Comparison of ENCODE assay signal across 20 cellular contexts in the genomic region with DNA sequence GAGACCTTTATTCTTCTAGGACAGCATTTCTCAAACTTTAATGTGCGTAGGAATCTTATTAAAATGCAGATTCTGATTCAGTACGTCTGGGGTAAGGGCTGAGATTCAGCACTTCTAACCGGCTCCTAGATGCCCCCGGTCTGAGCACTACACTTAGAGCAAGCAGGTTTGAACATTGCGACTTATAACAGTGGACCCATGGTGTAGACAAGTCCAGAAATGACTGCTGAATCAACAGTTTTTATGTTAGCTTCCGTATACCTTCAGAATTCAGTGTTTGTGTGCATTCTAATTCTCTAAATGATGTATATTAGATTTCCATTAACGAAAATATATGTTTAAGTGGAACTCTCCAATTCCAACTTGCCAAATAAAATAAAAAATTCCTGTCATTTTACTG. TPM values are rescaled to one million over a fixed set of nuclear protein-coding genes. Genes with fewer than 3 reads are reported as not detected.
DNase-seq lines count a peak whose midpoint lies in the region; ATAC-seq and TF ChIP-seq lines count a peak whose summit lies in the region.
"Had no signal": no experiment of that assay in that cellular context is flagged by ENCODE, and none has a peak within 500 bp of the region (broad histone marks: within the 10 kb centered on the region; RNA-seq: fewer than 3 reads in every experiment).

No MANE protein-coding gene starts in this region.

- H3K79me1 ChIP-seq in IMR-90 (ENCODE audit: low read depth in 1 of 2, low read length in 2 of 2): no peaks in the 10 kb centered on the region

- no peak overlapping the region for H2BK120ac ChIP-seq in IMR-90 (ENCODE audit: low read depth, low read length)

- H3K27me3 ChIP-seq in A673 (replicated peaks; ENCODE audit: insufficient read depth, low read depth, low read length, poor library complexity): no peaks in the 10 kb centered on the region
- H3K27me3 ChIP-seq in IMR-90 (ENCODE audit: control insufficient read depth, insufficient read depth, low read length): peaks cover 6% of the 10 kb centered on the region
- H3K27me3 ChIP-seq in right lobe of liver: no peaks in the 10 kb centered on the region
- no peaks in the 10 kb centered on the region for H3K27me3 ChIP-seq in CD8-positive, alpha-beta memory T cell (ENCODE audit: insufficient read depth, low read length, poor library complexity, severe bottlenecking)
- no peaks in the 10 kb centered on the region for H3K27me3 ChIP-seq in suprapubic skin
- H3K27me3 ChIP-seq: BLaER1 treated with 17β-estradiol and CSF1 and Interleukin-3, amounts not matched to agents 10 nM and 100 nM had no signal

- H2BK5ac ChIP-seq in IMR-90 (ENCODE audit: low read depth, low read length, poor library complexity, severe bottlenecking): no peak overlapping the region

- ATAC-seq in IMR-90 (ENCODE audit: low read depth) (no peak), right lobe of liver (peak; percentile 8 to 36 (median 22))
- ATAC-seq: CD8-positive, alpha-beta T cell had no signal

- no peak overlapping the region for H2AK5ac ChIP-seq in IMR-90 (ENCODE audit: low read depth, low read length)

- no peak overlapping the region for H3K4ac ChIP-seq in IMR-90 (ENCODE audit: low read depth, low read length)

- BruUV-seq in A673 (replicated peaks; lab: Mats Ljungman, UMichigan) (no TSS peak), IMR-90 (replicated peaks; lab: Mats Ljungman, UMichigan) (no TSS peak)

- no peak overlapping the region for H3K56ac ChIP-seq in IMR-90 (ENCODE audit: extremely low read depth, insufficient read depth, low read length)

- H3K18ac ChIP-seq in IMR-90 (ENCODE audit: low read depth, low read length): no peak overlapping the region

- no peaks in the 10 kb centered on the region for H3K9me3 ChIP-seq in A673 (ENCODE audit: low read depth, low read length, poor library complexity, severe bottlenecking)
- no peaks in the 10 kb centered on the region for H3K9me3 ChIP-seq in IMR-90 (ENCODE audit: control insufficient read depth, insufficient read depth, low read length)
- no peaks in the 10 kb centered on the region for H3K9me3 ChIP-seq in right lobe of liver
- no peaks in the 10 kb centered on the region for H3K9me3 ChIP-seq in CD8-positive, alpha-beta memory T cell (ENCODE audit: low read length)
- no peaks in the 10 kb centered on the region for H3K9me3 ChIP-seq in suprapubic skin
- H3K9me3 ChIP-seq: BLaER1 treated with 17β-estradiol and CSF1 and Interleukin-3, amounts not matched to agents 10 nM and 100 nM; HAP-1 had no signal

- no peak overlapping the region for H4K91ac ChIP-seq in IMR-90 (ENCODE audit: insufficient read depth, low read depth, low read length)

- peaks cover 39 to 53% (median 46%) of the 10 kb centered on the region in 3 donors for H3K4me1 Mint-ChIP-seq in CD8-positive, alpha-beta memory T cell

- no peak for DNase-seq in A673 (ENCODE audit: low spot score)
- DNase-seq in IMR-90: no peak
- no peak for DNase-seq in right lobe of liver
- no peak for DNase-seq in CD8-positive, alpha-beta memory T cell
- no peak for DNase-seq in suprapubic skin (ENCODE audit: low spot score in 2 of 2)
- no peak for DNase-seq in stimulated activated CD4-positive, alpha-beta T cell treated with anti-CD3 and anti-CD28 coated beads, Interleukin-4, amount 100 ng/mL, for 4 hours
- DNase-seq in activated CD8-positive, alpha-beta memory T cell treated with anti-CD3 and anti-CD28 coated beads, Interleukin-2, amount 50 U/mL, for 4 hours: no peak
- DNase-seq: Calu3; CD8-positive, alpha-beta T cell; DMS153; NCI-H1694 treated with DMSO at 0.1 percent for 48 hours; NCI-H2081 treated with DMSO at 0.1 percent for 48 hours; NCI-H2171 treated with DMSO at 0.1 percent for 48 hours; NCI-H524 treated with DMSO at 0.1 percent for 48 hours; OCI-M1 had no signal

- no CpG with 5 or more reads among the region's 7 CpGs for WGBS in IMR-90 (ENCODE audit: extremely low coverage in 2 of 2, insufficient read length in 1 of 2), 2 experiments
- 43% methylated on average over 7 of the region's 7 CpGs for WGBS in right lobe of liver (ENCODE audit: insufficient coverage, low coverage, low lambda C conversion rate, missing lambda C conversion rate)
- 92% methylated on average over 7 of the region's 7 CpGs for WGBS in suprapubic skin

- CTCF ChIA-PET in A673 (lab: Charles Lee): no interaction called here
- CTCF ChIA-PET in IMR-90 (lab: Yijun Ruan, JAX): no interaction called here
- CTCF ChIA-PET in CD8-positive, alpha-beta memory T cell (lab: Charles Lee): no interaction called here

- no peak for TF ChIP-seq POLR2A in IMR-90 (IDR thresholded peaks at IDR 0.05; ENCODE audit: low read depth, low read length)
- no peak for TF ChIP-seq POLR2A in right lobe of liver (IDR thresholded peaks at IDR 0.05)
- no peak for TF ChIP-seq POLR2A in suprapubic skin (IDR thresholded peaks at IDR 0.05)

- no peak overlapping the region for H3K23ac ChIP-seq in IMR-90 (ENCODE audit: low read depth, low read length)

- intact Hi-C loops in A673 (cut with micrococcal nuclease; ENCODE audit: unreplicated experiment) (loop anchor here (10.0 kb wide), 1 partner anchor 318 kb away; no protein-coding TSS in a partner anchor), IMR-90 (cut with micrococcal nuclease) (no loop called here), right lobe of liver (cut with DNase I) (no loop called here)

- dilution Hi-C loops in IMR-90 (cut with HindIII; ENCODE audit: low sequenced_read_pairs, unreplicated experiment): no loop called here

- H3K9ac ChIP-seq in IMR-90 (ENCODE audit: low read depth, low read length): no peak overlapping the region
- H3K9ac ChIP-seq: BLaER1 treated with 17β-estradiol and CSF1 and Interleukin-3, amounts not matched to agents 10 nM and 100 nM had no signal

- no peak for TF ChIP-seq CTCF in A673 (conservative IDR thresholded peaks at IDR 0.05; ENCODE audit: low read depth, low read length)
- TF ChIP-seq CTCF in IMR-90 (conservative IDR thresholded peaks at IDR 0.05; ENCODE audit: low read depth, low read length): no peak
- TF ChIP-seq CTCF in right lobe of liver (IDR thresholded peaks at IDR 0.05): no peak
- TF ChIP-seq CTCF in suprapubic skin (IDR thresholded peaks at IDR 0.05): no peak

- no peaks in the 10 kb centered on the region for H3K9me1 ChIP-seq in IMR-90 (ENCODE audit: insufficient read depth, low read length)

- in situ Hi-C loops in IMR-90 (cut with MboI; ENCODE audit: low sequenced_read_pairs): loop anchor here (10.0 kb wide), 1 partner anchor 498 kb away; no protein-coding TSS in a partner anchor

- POLR2A ChIA-PET in A673 (lab: Charles Lee; ENCODE audit: low non-redundant PET) (no interaction called here), IMR-90 (lab: Charles Lee; ENCODE audit: unreplicated experiment) (no interaction called here)
- POLR2A ChIA-PET in CD8-positive, alpha-beta memory T cell (lab: Charles Lee): interaction anchor here (0.6 kb wide), 1 partner anchor 223 kb away, joined by 3 read pairs; no protein-coding TSS in a partner anchor

- H3K9me3 Mint-ChIP-seq in CD8-positive, alpha-beta memory T cell: no peaks in the 10 kb centered on the region
- H3K9me3 Mint-ChIP-seq: CD8-positive, alpha-beta T cell had no signal

- peak overlapping the region; percentile 35 for H3K4me3 ChIP-seq in A673 (ENCODE audit: low read depth, low read length, poor library complexity, severe bottlenecking)
- H3K4me3 ChIP-seq in IMR-90 (ENCODE audit: insufficient read depth, low read depth, low read length): no peak overlapping the region
- peak overlapping the region in 2 of 3 donors; percentile 8 to 36 for H3K4me3 ChIP-seq in right lobe of liver
- H3K4me3 ChIP-seq in CD8-positive, alpha-beta memory T cell (ENCODE audit: low read length): no peak overlapping the region
- H3K4me3 ChIP-seq in suprapubic skin: no peak overlapping the region
- H3K4me3 ChIP-seq: BLaER1 treated with 17β-estradiol and CSF1 and Interleukin-3, amounts not matched to agents 10 nM and 100 nM; HAP-1 had no signal

- H3K27ac ChIP-seq in A673 (ENCODE audit: low read depth, low read length, poor library complexity, severe bottlenecking) (peak overlapping the region; percentile 99), IMR-90 (ENCODE audit: insufficient read depth, low read length) (no peak overlapping the region), cingulate gyrus (ENCODE audit: low read depth, low read length) (peak overlapping the region; percentile 69), right lobe of liver (peak overlapping the region; percentile 65 to 95 (median 92)), suprapubic skin (no peak overlapping the region)
- no peak overlapping the region for H3K27ac ChIP-seq in CD8-positive, alpha-beta memory T cell (ENCODE audit: low read depth, low read length)
- H3K27ac ChIP-seq: BLaER1 treated with 17β-estradiol and CSF1 and Interleukin-3, amounts not matched to agents 10 nM and 100 nM had no signal

- no peak overlapping the region for H3K27ac Mint-ChIP-seq in CD8-positive, alpha-beta memory T cell

- no peak for TF ChIP-seq RAD21 in IMR-90 (IDR thresholded peaks at IDR 0.05; ENCODE audit: low read length)

- H3K4me3 Mint-ChIP-seq in CD8-positive, alpha-beta memory T cell: no peak overlapping the region
- H3K4me3 Mint-ChIP-seq: CD8-positive, alpha-beta T cell had no signal

- peaks cover 100% of the 10 kb centered on the region for H3K4me1 ChIP-seq in A673 (ENCODE audit: insufficient read depth, low read length, poor library complexity, severe bottlenecking)
- H3K4me1 ChIP-seq in IMR-90 (ENCODE audit: control insufficient read depth, insufficient read depth, low read length): no peaks in the 10 kb centered on the region
- H3K4me1 ChIP-seq in right lobe of liver: peaks cover 0 to 50% (median 12%) of the 10 kb centered on the region in 4 donors
- H3K4me1 ChIP-seq in CD8-positive, alpha-beta memory T cell (ENCODE audit: insufficient read depth, low read length): peaks cover 39% of the 10 kb centered on the region
- H3K4me1 ChIP-seq in suprapubic skin: peaks cover 26% of the 10 kb centered on the region
- H3K4me1 ChIP-seq: HAP-1 had no signal

- no peak overlapping the region for H2AFZ ChIP-seq in IMR-90 (replicated peaks; ENCODE audit: low read length, poor library complexity)

- no peak overlapping the region for H3K4me2 ChIP-seq in IMR-90 (ENCODE audit: low read depth, low read length)

- H2BK15ac ChIP-seq in IMR-90 (ENCODE audit: low read depth, low read length): no peak overlapping the region

- no peak overlapping the region for H3K14ac ChIP-seq in IMR-90 (replicated peaks; ENCODE audit: low read depth, low read length)

- no peak overlapping the region for H4K8ac ChIP-seq in IMR-90 (ENCODE audit: low read depth in 2 of 2, low read length in 2 of 2)

- H4K5ac ChIP-seq in IMR-90 (ENCODE audit: low read depth, low read length): no peak overlapping the region

- H3K36me3 ChIP-seq in A673 (ENCODE audit: insufficient read depth, low read length, poor library complexity, severe bottlenecking) (no peaks in the 10 kb centered on the region), IMR-90 (ENCODE audit: control insufficient read depth, insufficient read depth, low read length) (no peaks in the 10 kb centered on the region), right lobe of liver (no peaks in the 10 kb centered on the region), suprapubic skin (no peaks in the 10 kb centered on the region)
- H3K36me3 ChIP-seq in CD8-positive, alpha-beta memory T cell (ENCODE audit: insufficient read depth, low read length): peaks cover 14% of the 10 kb centered on the region
- H3K36me3 ChIP-seq: HAP-1 had no signal

- H4K20me1 ChIP-seq in IMR-90 (ENCODE audit: insufficient read depth, low read length): no peaks in the 10 kb centered on the region

- no peak for TF ChIP-seq EP300 in suprapubic skin (IDR thresholded peaks at IDR 0.05)

- peaks cover 4 to 17% (median 11%) of the 10 kb centered on the region in 3 donors for H3K36me3 Mint-ChIP-seq in CD8-positive, alpha-beta memory T cell

- no peak overlapping the region for H2AK9ac ChIP-seq in IMR-90 (replicated peaks; ENCODE audit: low read depth, low read length, poor library complexity)

- H3K27me3 Mint-ChIP-seq in CD8-positive, alpha-beta memory T cell: no peaks in the 10 kb centered on the region

- no peak overlapping the region for H2BK20ac ChIP-seq in IMR-90 (ENCODE audit: low read depth, low read length)

RNA-seq across cellular contexts. Expression of a gene that starts 17.5 kb away (rescaled TPM):
- total RNA-seq in A673 (2021): 5.0 and 5.5 TPM in 2 replicates
- not detected in 2 replicates for total RNA-seq in IMR-90 (2012; rRNA removed)
- not detected in 2 replicates for polyA plus RNA-seq in IMR-90 (2012; rRNA removed)
- polyA plus RNA-seq in IMR-90 (2012; cell fraction: cytosol; rRNA removed): not detected in 2 replicates
- polyA plus RNA-seq in IMR-90 (2012; cell fraction: nucleus; rRNA removed; ENCODE audit: low replicate concordance): not detected in 2 replicates
- total RNA-seq in right lobe of liver: 100 to 1,000 TPM; 342 to 693 (median 554) TPM
- total RNA-seq in CD8-positive, alpha-beta memory T cell: not detected
- not detected for polyA plus RNA-seq in CD8-positive, alpha-beta memory T cell
- total RNA-seq in suprapubic skin: 1 to 10 TPM in 1 of 4 donors, under 1 TPM in 1, not detected in 2; 0.38 to 1.1 TPM
- total RNA-seq: Calu3; CD8-positive, alpha-beta T cell; M059J; Right ventricle myocardium inferior had no signal

RNA-seq across cellular contexts. Expression of a gene that starts 59.7 kb away (rescaled TPM):
- total RNA-seq in A673 (2021) (6.2 and 9.1 TPM in 2 replicates), IMR-90 (2012; rRNA removed) (not detected in 2 replicates), right lobe of liver (10 to 100 TPM; 19.7 to 58.1 (median 22.8) TPM), suprapubic skin (10 to 100 TPM; 16.1 to 50.2 (median 27.4) TPM)
- not detected in 2 replicates for polyA plus RNA-seq in IMR-90 (2012; rRNA removed)
- not detected in 2 replicates for polyA plus RNA-seq in IMR-90 (2012; cell fraction: cytosol; rRNA removed)
- polyA plus RNA-seq in IMR-90 (2012; cell fraction: nucleus; rRNA removed; ENCODE audit: low replicate concordance): not detected in 2 replicates
- 100 to 1,000 TPM; 838 to 869 TPM for total RNA-seq in CD8-positive, alpha-beta memory T cell
- polyA plus RNA-seq in CD8-positive, alpha-beta memory T cell: 1,545 TPM

Comparison
In these comparisons a context has a peak if more than half of its experiments do, and no peak if none do; other contexts are left out.
1. H3K27ac ChIP-seq: peak in A673 (single experiment), cingulate gyrus (single experiment) and right lobe of liver (3 of 3); none in IMR-90 (single experiment), CD8-positive, alpha-beta memory T cell (single experiment) and suprapubic skin (single experiment).
2. H3K4me3 ChIP-seq: peak in A673 (single experiment) and right lobe of liver (2 of 3); none in IMR-90 (single experiment), CD8-positive, alpha-beta memory T cell (single experiment) and suprapubic skin (single experiment).
3. RNA of a gene that starts 17.5 kb away (total RNA-seq): 342 to 693 TPM in right lobe of liver; 5.0 to 5.5 TPM in A673, 0.38 to 1.1 TPM in suprapubic skin, not detected in IMR-90 and not detected in CD8-positive, alpha-beta memory T cell; every median in the first group is over 10 times any median in the second.
4. RNA of a gene that starts 59.7 kb away (total RNA-seq): 838 to 869 TPM in CD8-positive, alpha-beta memory T cell; 16.1 to 50.2 TPM in suprapubic skin, 19.7 to 58.1 TPM in right lobe of liver, 6.2 to 9.1 TPM in A673 and not detected in IMR-90; every median in the first group is over 10 times any median in the second.